In genomic region chr3:97967966-97968365, GRCh38 we compare ENCODE assay signal across 22 cellular contexts. TPM values are rescaled to one million over a fixed set of nuclear protein-coding genes. Genes with fewer than 3 reads are reported as not detected.
DNase-seq lines count a peak whose midpoint lies in the region; ATAC-seq, FAIRE-seq and TF ChIP-seq lines count a peak whose summit lies in the region.
"Had no signal": no experiment of that assay in that cellular context is flagged by ENCODE, and none has a peak within 500 bp of the region (broad histone marks: within the 10 kb centered on the region; RNA-seq: fewer than 3 reads in every experiment).

No MANE protein-coding gene starts in this region.

- in situ Hi-C loops in HepG2 (cut with HindIII; ENCODE audit: extremely low pct_ligation_motif_present, low pct_unique_long_range_greater_than_20kb), result no loop called here

- H2AFZ ChIP-seq in GM23338 (no peak overlapping the region), HepG2 (ENCODE audit: low read length) (no peak overlapping the region)

- H3K4me3 ChIP-seq in GM23338, result no peak overlapping the region
- no peak overlapping the region for H3K4me3 ChIP-seq in HepG2 (replicated peaks in 1 of 3; ENCODE audit: insufficient read depth in 1 of 3, low read depth in 2 of 3, low read length in 3 of 3)
- H3K4me3 ChIP-seq: BLaER1 had no signal

- H3K9me3 Mint-ChIP-seq in GM23338, result no peaks in the 10 kb centered on the region
- H3K9me3 Mint-ChIP-seq in activated T-helper 1 cell treated with anti-CD3 and anti-CD28 coated beads, Interleukin-12 subunit alpha, Interleukin-12 subunit beta, Interleukin-2, Interleukin-4 antibody, amounts not matched to agents 30 ng/mL and 10 ng/mL and 1 ng/mL, durations not matched to agents 14 hours and 24 hours and 36 hours, result no peaks in the 10 kb centered on the region
- H3K9me3 Mint-ChIP-seq: activated naive CD4-positive, alpha-beta T cell treated with anti-CD3 and anti-CD28 coated beads, Interleukin-2, amount 50 U/mL, for 72 hours; natural killer cell treated with Interleukin-12 subunit alpha and Interleukin-12 subunit beta and Interleukin-15 and Interleukin-18, amount 100 ng/mL, for 72 hours; stimulated activated memory B cell treated with anti-CD40 and anti-IgM and Interleukin-4, amounts not matched to agents 10 μg/mL and 1 μg/mL and 100 μg/mL, for 72 hours had no signal

- H3K9ac ChIP-seq in HepG2 (ENCODE audit: insufficient read depth, low read depth, low read length), result no peak overlapping the region
- H3K9ac ChIP-seq: BLaER1 had no signal

- no peak for FAIRE-seq in HepG2 (lab: Jason Lieb, UNC)
- FAIRE-seq: bronchial epithelial cell, GM18507, GM19239, kidney had no signal

- H3K27me3 ChIP-seq in GM23338 (ENCODE audit: insufficient read depth) (peaks cover 5% of the 10 kb centered on the region), HepG2 (ENCODE audit: control insufficient read depth in 1 of 2, insufficient read depth in 2 of 2, low read length in 2 of 2) (no peaks in the 10 kb centered on the region; a peak in 1 of 5 replicates)
- H3K27me3 ChIP-seq: BLaER1 had no signal

- no TSS peak for BruUV-seq in HepG2 (replicated peaks; lab: Mats Ljungman, UMichigan)

- TF ChIP-seq RAD21 in HepG2 (CRISPR knock-in tag; IDR thresholded peaks at IDR 0.05), result no peak

- CTCF ChIA-PET in HepG2 (lab: Yijun Ruan, JAX; ENCODE audit: low intra/inter-chr PET ratio, low total read pairs) (no interaction called here), HEK293T (lab: Yijun Ruan, JAX) (interaction anchor here (1.2 kb wide), 1 partner anchor 55 kb away, joined by 6 read pairs; no protein-coding TSS in a partner anchor)

- no peak overlapping the region for H3K27ac Mint-ChIP-seq in GM23338
- peak overlapping the region; percentile 83 for H3K27ac Mint-ChIP-seq in activated T-helper 1 cell treated with anti-CD3 and anti-CD28 coated beads, Interleukin-12 subunit alpha, Interleukin-12 subunit beta, Interleukin-2, Interleukin-4 antibody, amounts not matched to agents 30 ng/mL and 10 ng/mL and 1 ng/mL, durations not matched to agents 14 hours and 24 hours and 36 hours
- H3K27ac Mint-ChIP-seq: activated naive CD4-positive, alpha-beta T cell treated with anti-CD3 and anti-CD28 coated beads, Interleukin-2, amount 50 U/mL, for 72 hours; natural killer cell treated with Interleukin-12 subunit alpha and Interleukin-12 subunit beta and Interleukin-15 and Interleukin-18, amount 100 ng/mL, for 72 hours; stimulated activated memory B cell treated with anti-CD40 and anti-IgM and Interleukin-4, amounts not matched to agents 10 μg/mL and 1 μg/mL and 100 μg/mL, for 72 hours had no signal

- intact Hi-C loops in activated T-helper 1 cell treated with anti-CD3 and anti-CD28 coated beads, Interleukin-12 subunit alpha, Interleukin-12 subunit beta, Interleukin-2, Interleukin-4 antibody, amounts not matched to agents 30 ng/mL and 10 ng/mL and 1 ng/mL, durations not matched to agents 14 hours and 24 hours and 36 hours (cut with micrococcal nuclease), result loop anchor here (2.0 kb wide), 2 partner anchors 15 to 17 kb away; no protein-coding TSS in a partner anchor
- intact Hi-C loops in HepG2 (cut with micrococcal nuclease; ENCODE audit: unreplicated experiment), result no loop called here

- H3K4me2 ChIP-seq in GM23338 (no peak overlapping the region), HepG2 (ENCODE audit: low read depth, low read length) (no peak overlapping the region)
- H3K4me2 ChIP-seq: BLaER1 had no signal

- TF ChIP-seq EP300 in HepG2 (IDR thresholded peaks at IDR 0.05; ENCODE audit: low read depth in 2 of 2, low read length in 2 of 2) (no peak), HepG2 (CRISPR knock-in tag; IDR thresholded peaks at IDR 0.05; ENCODE audit: borderline replicate concordance) (no peak)

- no peaks in the 10 kb centered on the region for H3K36me3 ChIP-seq in GM23338 (ENCODE audit: insufficient read depth)
- peaks cover 7 to 32% of the 10 kb centered on the region in 2 experiments for H3K36me3 ChIP-seq in HepG2 (replicated peaks in 1 of 2; ENCODE audit: control insufficient read depth in 1 of 2, insufficient read depth in 2 of 2, low read length in 2 of 2)

- H3K27ac ChIP-seq in GM23338 (ENCODE audit: low read depth) (no peak overlapping the region), HepG2 (ENCODE audit: extremely low read length, insufficient read depth, low read length) (no peak overlapping the region)
- H3K27ac ChIP-seq: 22Rv1, BLaER1 had no signal

- H3K9me2 ChIP-seq in GM23338 (ENCODE audit: insufficient read depth), result 0 out of 2 replicates have a peak, but pooled peaks cover 3% of the 10 kb centered on the region

- H3K27me3 Mint-ChIP-seq in GM23338 (ENCODE audit: insufficient read depth, low read depth, poor library complexity), result peaks cover 9% of the 10 kb centered on the region
- no peaks in the 10 kb centered on the region for H3K27me3 Mint-ChIP-seq in activated T-helper 1 cell treated with anti-CD3 and anti-CD28 coated beads, Interleukin-12 subunit alpha, Interleukin-12 subunit beta, Interleukin-2, Interleukin-4 antibody, amounts not matched to agents 30 ng/mL and 10 ng/mL and 1 ng/mL, durations not matched to agents 14 hours and 24 hours and 36 hours (ENCODE audit: insufficient read depth)
- H3K27me3 Mint-ChIP-seq: natural killer cell treated with Interleukin-12 subunit alpha and Interleukin-12 subunit beta and Interleukin-15 and Interleukin-18, amount 100 ng/mL, for 72 hours; stimulated activated memory B cell treated with anti-CD40 and anti-IgM and Interleukin-4, amounts not matched to agents 10 μg/mL and 1 μg/mL and 100 μg/mL, for 72 hours had no signal

- TF ChIP-seq CTCF in GM23338 (conservative IDR thresholded peaks at IDR 0.05; ENCODE audit: low read depth in 2 of 2) (peak; percentile 55 to 67), HepG2 (CRISPR knock-in tag; IDR thresholded peaks at IDR 0.05) (0 out of 2 replicates have a peak, but pooled peaks have one; percentile 20)

- H3K4me3 Mint-ChIP-seq in GM23338, result no peak overlapping the region
- H3K4me3 Mint-ChIP-seq in activated T-helper 1 cell treated with anti-CD3 and anti-CD28 coated beads, Interleukin-12 subunit alpha, Interleukin-12 subunit beta, Interleukin-2, Interleukin-4 antibody, amounts not matched to agents 30 ng/mL and 10 ng/mL and 1 ng/mL, durations not matched to agents 14 hours and 24 hours and 36 hours, result peak overlapping the region; percentile 97
- H3K4me3 Mint-ChIP-seq: natural killer cell treated with Interleukin-12 subunit alpha and Interleukin-12 subunit beta and Interleukin-15 and Interleukin-18, amount 100 ng/mL, for 72 hours; stimulated activated memory B cell treated with anti-CD40 and anti-IgM and Interleukin-4, amounts not matched to agents 10 μg/mL and 1 μg/mL and 100 μg/mL, for 72 hours had no signal

- H4K20me1 ChIP-seq in GM23338 (replicated peaks; ENCODE audit: insufficient read depth) (no peaks in the 10 kb centered on the region; the same call in 1 of the 2 replicates), HepG2 (ENCODE audit: insufficient read depth, low read length) (no peaks in the 10 kb centered on the region)

- 0 out of 3 replicates have a peak, but pooled peaks cover 3% of the 10 kb centered on the region for H3K36me3 Mint-ChIP-seq in GM23338 (ENCODE audit: low read depth)
- H3K36me3 Mint-ChIP-seq in activated T-helper 1 cell treated with anti-CD3 and anti-CD28 coated beads, Interleukin-12 subunit alpha, Interleukin-12 subunit beta, Interleukin-2, Interleukin-4 antibody, amounts not matched to agents 30 ng/mL and 10 ng/mL and 1 ng/mL, durations not matched to agents 14 hours and 24 hours and 36 hours (ENCODE audit: low read depth), result peaks cover 51% of the 10 kb centered on the region

- POLR2A ChIA-PET in HepG2 (lab: Yijun Ruan, JAX), result no interaction called here
- POLR2A ChIA-PET in HEK293T (lab: Yijun Ruan, JAX), result no interaction called here

- 96% methylated on average over 8 of the region's 8 CpGs for WGBS in HepG2 (ENCODE audit: low lambda C conversion rate)

- TF ChIP-seq POLR2A in HepG2 (IDR thresholded peaks at IDR 0.05; ENCODE audit: insufficient read depth in 1 of 2, low read depth in 2 of 2, low read length in 2 of 2), result no peak

- peak; percentile 63 for DNase-seq in DMS 273 (lab: John Stamatoyannopoulos, UW; ENCODE audit: unreplicated experiment)
- no peak for DNase-seq in DMS 273 treated with DMSO at 0.1 percent for 48 hours (lab: John Stamatoyannopoulos, UW)
- peak; percentile 56 for DNase-seq in GM23338 (ENCODE audit: low spot score)
- no peak for DNase-seq in activated T-helper 1 cell treated with anti-CD3 and anti-CD28 coated beads, Interleukin-12 subunit alpha, Interleukin-12 subunit beta, Interleukin-2, Interleukin-4 antibody, amounts not matched to agents 30 ng/mL and 10 ng/mL and 1 ng/mL, durations not matched to agents 14 hours and 24 hours and 36 hours (ENCODE audit: low spot score)
- no peak for DNase-seq in HepG2 (ENCODE audit: low spot score)
- no peak for DNase-seq in HEK293T (ENCODE audit: extremely low spot score)
- no peak for DNase-seq in stimulated activated CD4-positive, alpha-beta T cell treated with anti-CD3 and anti-CD28 coated beads, Interleukin-2, amount 100 ng/mL, for 24 hours
- DNase-seq: kidney; mesenchymal stem cell; NCI-H1436 treated with DMSO at 0.1 percent for 48 hours; NCI-H446; stimulated activated CD4-positive, alpha-beta T cell treated with anti-CD3 and anti-CD28 coated beads, Interleukin-12 subunit alpha, Interleukin-12 subunit beta, amount 100 ng/mL, for 4 hours had no signal

- H3K9me3 ChIP-seq in HepG2 (ENCODE audit: low read length), result no peaks in the 10 kb centered on the region
- H3K9me3 ChIP-seq: BLaER1 had no signal

- peaks cover 29% of the 10 kb centered on the region for H3K4me1 Mint-ChIP-seq in GM23338
- peaks cover 87% of the 10 kb centered on the region for H3K4me1 Mint-ChIP-seq in activated T-helper 1 cell treated with anti-CD3 and anti-CD28 coated beads, Interleukin-12 subunit alpha, Interleukin-12 subunit beta, Interleukin-2, Interleukin-4 antibody, amounts not matched to agents 30 ng/mL and 10 ng/mL and 1 ng/mL, durations not matched to agents 14 hours and 24 hours and 36 hours (ENCODE audit: low read depth)

- H3F3A ChIP-seq in GM23338 (replicated peaks; ENCODE audit: low read depth), result no peaks in the 10 kb centered on the region

- peak; percentile 70 for ATAC-seq in GM23338
- no peak for ATAC-seq in HepG2
- no peak for ATAC-seq in HG03280 (IDR thresholded peaks at IDR 0.05; ENCODE audit: unreplicated experiment)
- ATAC-seq: activated CD4-positive, CD25-positive, alpha-beta regulatory T cell treated with anti-CD3 and anti-CD28 coated beads, Interleukin-2, amount 50 U/mL, for 24 hours; activated naive CD4-positive, alpha-beta T cell treated with anti-CD3 and anti-CD28 coated beads, Interleukin-2, amount 50 U/mL, for 72 hours; natural killer cell treated with Interleukin-12 subunit alpha and Interleukin-12 subunit beta and Interleukin-15 and Interleukin-18, amount 100 ng/mL, for 72 hours; stimulated activated memory B cell treated with anti-CD40 and anti-IgM and Interleukin-4, amounts not matched to agents 10 μg/mL and 1 μg/mL and 100 μg/mL, for 72 hours had no signal

- H3K79me2 ChIP-seq in GM23338 (replicated peaks; ENCODE audit: insufficient read depth), result peaks cover 4% of the 10 kb centered on the region; the same call in 1 of the 2 replicates
- H3K79me2 ChIP-seq in HepG2 (ENCODE audit: insufficient read depth, low read length), result peaks cover 77% of the 10 kb centered on the region

- H3K4me1 ChIP-seq in GM23338 (ENCODE audit: insufficient read depth) (no peaks in the 10 kb centered on the region; the same call in 1 of the 2 replicates), HepG2 (ENCODE audit: insufficient read depth, low read length) (peaks cover 56% of the 10 kb centered on the region)

RNA-seq across cellular contexts. Expression of gene RIOX2, which starts 4.3 kb away (rescaled TPM):
- 9.0 and 11.0 TPM in 2 replicates for total RNA-seq in GM23338 (2014; rRNA removed; shearing (Covaris generic))
- 9.5 and 10.7 TPM in 2 replicates for polyA plus RNA-seq in GM23338 (2016; fragmentation: Nextera tagmentation; extraction: Ambion mirVana)
- 85.4 and 90.9 TPM in 2 replicates for total RNA-seq in activated T-helper 1 cell treated with anti-CD3 and anti-CD28 coated beads, Interleukin-12 subunit alpha, Interleukin-12 subunit beta, Interleukin-2, Interleukin-4 antibody, amounts not matched to agents 30 ng/mL and 10 ng/mL and 1 ng/mL, durations not matched to agents 14 hours and 24 hours and 36 hours
- 43.3 and 52.5 TPM in 2 replicates for total RNA-seq in HepG2 (2016; rRNA removed; fragmentation: Illumina TruSeq; extraction: Trizol)
- total RNA-seq in HepG2 (2016; cell fraction: cytosol; rRNA removed; fragmentation: Illumina TruSeq; extraction: Trizol; ENCODE audit: low read depth), result 7.6 and 8.5 TPM in 2 replicates
- 39.9 and 53.9 TPM in 2 replicates for total RNA-seq in HepG2 (2016; cell fraction: insoluble cytoplasmic fraction; rRNA removed; fragmentation: Illumina TruSeq; extraction: Trizol)
- total RNA-seq in HepG2 (2016; cell fraction: membrane; rRNA removed; fragmentation: Illumina TruSeq; extraction: Trizol), result 17.8 and 19.5 TPM in 2 replicates
- 39.6 and 43.6 TPM in 2 replicates for total RNA-seq in HepG2 (2016; cell fraction: nucleus; rRNA removed; fragmentation: Illumina TruSeq; extraction: Trizol)
- 19.9 and 20.6 TPM in 2 replicates for polyA plus RNA-seq in HepG2 (2011; rRNA removed)
- 9.8 and 13.9 TPM in 2 replicates for polyA plus RNA-seq in HepG2 (2011; cell fraction: cytosol; rRNA removed)
- polyA plus RNA-seq in HepG2 (2011; cell fraction: nucleus; rRNA removed), result 17.8 and 22.6 TPM in 2 replicates
- 15.3 and 18.5 TPM in 2 replicates for polyA plus RNA-seq in HepG2 (2012)
- 5.7 and 5.9 TPM in 2 replicates for polyA plus RNA-seq in HepG2 (2016; cell fraction: cytosol; fragmentation: Illumina TruSeq; extraction: Trizol; ENCODE audit: low read depth)
- polyA plus RNA-seq in HepG2 (2016; cell fraction: insoluble cytoplasmic fraction; fragmentation: Illumina TruSeq; extraction: Trizol; ENCODE audit: low read depth), result 47.1 and 49.7 TPM in 2 replicates
- polyA plus RNA-seq in HepG2 (2016; cell fraction: membrane; fragmentation: Illumina TruSeq; extraction: Trizol; ENCODE audit: low read depth), result 12.6 and 13.2 TPM in 2 replicates
- polyA plus RNA-seq in HepG2 (2016; cell fraction: nucleus; fragmentation: Illumina TruSeq; extraction: Trizol; ENCODE audit: insufficient read depth, low read depth), result 45.3 and 47.8 TPM in 2 replicates
- polyA minus RNA-seq in HepG2 (2011; rRNA and poly(A)+ RNA removed; ENCODE audit: low replicate concordance), result 32.9 and 36.1 TPM in 2 replicates
- 10.4 and 10.9 TPM in 2 replicates for polyA minus RNA-seq in HepG2 (2011; cell fraction: cytosol; rRNA and poly(A)+ RNA removed)
- polyA minus RNA-seq in HepG2 (2011; cell fraction: nucleus; rRNA and poly(A)+ RNA removed), result 66.2 and 73.6 TPM in 2 replicates

Comparison
In these comparisons a context has a peak if more than half of its experiments do, and no peak if none do; other contexts are left out.
1. DNase-seq: peak in DMS 273 (single experiment) and GM23338 (single experiment); none in DMS 273 treated with DMSO at 0.1 percent for 48 hours (single experiment), activated T-helper 1 cell treated with anti-CD3 and anti-CD28 coated beads, Interleukin-12 subunit alpha, Interleukin-12 subunit beta, Interleukin-2, Interleukin-4 antibody, amounts not matched to agents 30 ng/mL and 10 ng/mL and 1 ng/mL, durations not matched to agents 14 hours and 24 hours and 36 hours (single experiment), HepG2 (single experiment), HEK293T (single experiment) and stimulated activated CD4-positive, alpha-beta T cell treated with anti-CD3 and anti-CD28 coated beads, Interleukin-2, amount 100 ng/mL, for 24 hours (0 of 2).